ENCODE assay signal across 8 cellular contexts in the genomic region with DNA sequence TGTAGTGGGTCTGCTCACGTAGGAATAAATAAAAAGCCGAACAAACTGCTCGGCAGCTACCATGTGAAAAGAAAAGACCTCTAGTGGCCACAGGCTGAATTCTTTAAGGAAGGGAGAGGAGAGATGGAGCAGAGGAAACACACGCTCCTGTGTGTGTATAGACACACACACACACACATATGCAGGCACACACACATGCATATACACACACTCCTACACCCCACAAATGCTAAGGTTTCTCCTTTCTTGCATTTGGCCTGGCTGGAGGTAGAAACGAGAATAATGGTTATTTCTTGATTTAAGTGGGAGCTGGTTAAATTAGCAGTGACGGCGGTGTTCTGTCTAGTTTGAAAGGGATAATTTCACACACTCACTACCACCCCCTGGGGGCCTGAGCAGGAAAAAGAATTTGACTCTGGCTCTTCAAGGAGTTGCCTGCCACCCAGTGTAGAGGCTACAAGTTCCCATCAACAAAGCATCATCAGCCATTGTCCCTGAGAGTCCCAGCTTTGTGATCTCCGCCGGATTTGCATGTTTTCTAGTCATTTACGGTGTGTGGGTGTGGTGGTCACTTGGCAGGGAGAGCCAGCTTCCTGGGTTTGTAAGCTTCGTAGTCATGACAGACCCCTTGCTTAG. TPM values are rescaled to one million over a fixed set of nuclear protein-coding genes. Genes with fewer than 3 reads are reported as not detected.
DNase-seq lines count a peak whose midpoint lies in the region; TF ChIP-seq lines count a peak whose summit lies in the region.
"Had no signal": no experiment of that assay in that cellular context is flagged by ENCODE, and none has a peak within 500 bp of the region (broad histone marks: within the 10 kb centered on the region; RNA-seq: fewer than 3 reads in every experiment).

A gene (minus strand): TSS at position 78 of the 636 bp plus-strand sequence. CDS start 96,597 bp downstream, outside the sequence.

- H3K27ac ChIP-seq in cardiac muscle cell (no peak within 1 kb of the TSS), parathyroid adenoma (no peak within 1 kb of the TSS)

- no peaks in the 10 kb centered on the region for H3K9me3 Mint-ChIP-seq in activated naive CD4-positive, alpha-beta T cell treated with anti-CD3 and anti-CD28 coated beads for 36 hours
- H3K9me3 Mint-ChIP-seq: central memory CD8-positive, alpha-beta T cell had no signal

- H3K27ac Mint-ChIP-seq in activated naive CD4-positive, alpha-beta T cell treated with anti-CD3 and anti-CD28 coated beads for 36 hours, result no peak within 1 kb of the TSS

- H3K36me3 ChIP-seq in ES-I3 (ENCODE audit: insufficient read depth, low read length) (no peaks in the 10 kb centered on the region), cardiac muscle cell (no peaks in the 10 kb centered on the region), parathyroid adenoma (ENCODE audit: control insufficient read depth, insufficient read depth, low read length) (no peaks in the 10 kb centered on the region)

- DNase-seq in GOT3 (lab: John Stamatoyannopoulos, UW), result peak; percentile 74
- peak; percentile 30 to 61 for DNase-seq in NCI-H1930 (lab: John Stamatoyannopoulos, UW)
- DNase-seq in activated naive CD4-positive, alpha-beta T cell treated with anti-CD3 and anti-CD28 coated beads for 36 hours, result peak; percentile 59
- DNase-seq in cardiac muscle cell (ENCODE audit: low read depth in 1 of 2, low spot score in 1 of 2), result peak; percentile 90 to 91
- DNase-seq in activated CD4-positive, CD25-positive, alpha-beta regulatory T cell (lab: John Stamatoyannopoulos, UW), result no peak

- H3K4me1 Mint-ChIP-seq in activated naive CD4-positive, alpha-beta T cell treated with anti-CD3 and anti-CD28 coated beads for 36 hours (ENCODE audit: low read depth), result no peaks in the 10 kb centered on the region

- H3K4me3 ChIP-seq in cardiac muscle cell (peak within 1 kb of the TSS; percentile 40), parathyroid adenoma (ENCODE audit: low read depth, low read length) (peak within 1 kb of the TSS; percentile 23)

- CTCF ChIA-PET in activated naive CD4-positive, alpha-beta T cell treated with anti-CD3 and anti-CD28 coated beads for 36 hours (lab: Charles Lee), result interaction anchor here (0.6 to 1.9 kb wide), 7 partner anchors 8 to 765 kb away, joined by 3 to 11 read pairs (median 3); no protein-coding TSS in a partner anchor

- H3K4me1 ChIP-seq in ES-I3 (ENCODE audit: insufficient read depth, low read length) (peaks cover 42% of the 10 kb centered on the region), cardiac muscle cell (ENCODE audit: low read depth) (peaks cover 21% of the 10 kb centered on the region), parathyroid adenoma (no peaks in the 10 kb centered on the region)

- no peaks in the 10 kb centered on the region for H3K9me3 ChIP-seq in ES-I3 (ENCODE audit: control insufficient read depth, insufficient read depth, low read length)
- H3K9me3 ChIP-seq in cardiac muscle cell (ENCODE audit: low read depth), result no peaks in the 10 kb centered on the region
- H3K9me3 ChIP-seq in parathyroid adenoma (ENCODE audit: control insufficient read depth, low read length), result no peaks in the 10 kb centered on the region

- intact Hi-C loops in activated naive CD4-positive, alpha-beta T cell treated with anti-CD3 and anti-CD28 coated beads for 36 hours (cut with micrococcal nuclease), result loop anchor here (1.0 to 2.0 kb wide), 3 partner anchors 176 to 397 kb away; a partner anchor contains a TSS

- peaks cover 23% of the 10 kb centered on the region for H3K36me3 Mint-ChIP-seq in activated naive CD4-positive, alpha-beta T cell treated with anti-CD3 and anti-CD28 coated beads for 36 hours (ENCODE audit: low read depth)

- no peaks in the 10 kb centered on the region for H3K27me3 Mint-ChIP-seq in activated naive CD4-positive, alpha-beta T cell treated with anti-CD3 and anti-CD28 coated beads for 36 hours (ENCODE audit: low read depth)
- H3K27me3 Mint-ChIP-seq: central memory CD8-positive, alpha-beta T cell had no signal

- H3K27me3 ChIP-seq in cardiac muscle cell (peaks cover 4% of the 10 kb centered on the region), parathyroid adenoma (ENCODE audit: control insufficient read depth, insufficient read depth, low read length) (no peaks in the 10 kb centered on the region)

- peak; percentile 72 for TF ChIP-seq CTCF in cardiac muscle cell (IDR thresholded peaks at IDR 0.05; ENCODE audit: low read depth, low read length)
- peak; percentile 50 for TF ChIP-seq CTCF in parathyroid adenoma (IDR thresholded peaks at IDR 0.05)

- peak within 1 kb of the TSS; percentile 53 for H3K9ac ChIP-seq in ES-I3 (ENCODE audit: low read depth, low read length)
- no peak within 1 kb of the TSS for H3K9ac ChIP-seq in parathyroid adenoma

- H3K4me2 ChIP-seq in parathyroid adenoma (ENCODE audit: low read length), result peak within 1 kb of the TSS; percentile 62

- no peaks in the 10 kb centered on the region for H3K79me2 ChIP-seq in parathyroid adenoma

- no peak within 1 kb of the TSS for H3K4me3 Mint-ChIP-seq in activated naive CD4-positive, alpha-beta T cell treated with anti-CD3 and anti-CD28 coated beads for 36 hours
- H3K4me3 Mint-ChIP-seq: central memory CD8-positive, alpha-beta T cell had no signal

- H2AFZ ChIP-seq in parathyroid adenoma, result peak within 1 kb of the TSS; percentile 61

RNA-seq across cellular contexts. Expression of the gene that starts here (rescaled TPM):
- total RNA-seq in activated naive CD4-positive, alpha-beta T cell treated with anti-CD3 and anti-CD28 coated beads for 36 hours, result not detected
- 3.9 and 9.3 TPM in 2 replicates for total RNA-seq in cardiac muscle cell
- 1.6 and 1.7 TPM in 2 replicates for polyA plus RNA-seq in cardiac muscle cell

Comparison
In these comparisons a context has a peak if more than half of its experiments do, and no peak if none do; other contexts are left out.
1. Peak in DNase-seq in activated naive CD4-positive, alpha-beta T cell treated with anti-CD3 and anti-CD28 coated beads for 36 hours; RNA of the gene not detected or under 1 TPM.
2. DNase-seq: peak in GOT3 (single experiment), NCI-H1930 (2 of 2) and cardiac muscle cell (2 of 2); none in activated CD4-positive, CD25-positive, alpha-beta regulatory T cell (0 of 4).